In the genomic region with DNA sequence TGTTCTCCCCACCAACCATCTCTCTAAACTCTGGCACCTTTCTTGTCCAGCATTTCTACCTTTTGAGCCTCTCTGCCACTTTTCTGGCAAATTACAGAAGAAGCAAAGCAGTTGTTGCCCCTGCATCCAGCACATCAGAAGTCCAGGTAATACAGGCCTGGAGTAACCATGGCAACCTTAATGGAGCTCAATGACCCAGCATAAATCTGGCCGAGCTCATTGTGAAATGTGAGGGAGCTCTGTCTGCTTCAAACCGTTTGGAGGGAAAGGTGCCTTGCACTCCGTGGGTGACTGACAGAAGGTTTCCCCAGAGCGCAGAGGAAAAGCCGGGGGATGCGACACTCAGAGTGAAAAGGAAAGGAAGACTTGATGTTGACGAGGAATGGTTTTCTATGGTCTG, we compare ENCODE assay signal across 17 cellular contexts.
DNase-seq lines count a peak whose midpoint lies in the region; ATAC-seq, FAIRE-seq and TF ChIP-seq lines count a peak whose summit lies in the region.
"Had no signal": no experiment of that assay in that cellular context is flagged by ENCODE, and none has a peak within 500 bp of the region (broad histone marks: within the 10 kb centered on the region; RNA-seq: fewer than 3 reads in every experiment).

No MANE protein-coding gene starts in this region.

- H2AFZ ChIP-seq in HepG2 (ENCODE audit: low read length) = no peak overlapping the region
- no peak overlapping the region for H2AFZ ChIP-seq in K562 (ENCODE audit: low read depth, low read length)

- no peak overlapping the region for H3K23ac ChIP-seq in mesendoderm (ENCODE audit: low read length)

- H3K27ac ChIP-seq in HepG2 (ENCODE audit: extremely low read length, insufficient read depth, low read length) = no peak overlapping the region
- H3K27ac ChIP-seq in right lobe of liver = no peak overlapping the region
- no peak overlapping the region for H3K27ac ChIP-seq in K562 (ENCODE audit: extremely low read depth, low read depth, low read length)
- H3K27ac ChIP-seq in mesendoderm (ENCODE audit: low read depth, low read length) = no peak overlapping the region
- H3K27ac ChIP-seq in right cardiac atrium (ENCODE audit: low read length) = no peak overlapping the region
- H3K27ac ChIP-seq in breast epithelium = no peak overlapping the region
- H3K27ac ChIP-seq: KMS-11, SK-N-MC had no signal

- intact Hi-C loops in HepG2 (cut with micrococcal nuclease; ENCODE audit: unreplicated experiment) = no loop called here
- intact Hi-C loops in right lobe of liver (cut with DNase I) = no loop called here
- intact Hi-C loops in K562 (cut with micrococcal nuclease) = no loop called here
- intact Hi-C loops in right cardiac atrium (cut with DNase I) = no loop called here
- intact Hi-C loops in breast epithelium (cut with DNase I; ENCODE audit: low total_unique reads) = no loop called here

- H3K79me1 ChIP-seq in mesendoderm (ENCODE audit: low read length) = no peaks in the 10 kb centered on the region

- FAIRE-seq in HepG2 (lab: Jason Lieb, UNC) (no peak), K562 (lab: Jason Lieb, UNC) (no peak)

- H2BK120ac ChIP-seq in mesendoderm (ENCODE audit: low read depth, low read length) = no peak overlapping the region

- H3K18ac ChIP-seq in mesendoderm (ENCODE audit: low read length) = no peak overlapping the region

- H3K79me2 ChIP-seq in HepG2 (ENCODE audit: insufficient read depth, low read length) (no peaks in the 10 kb centered on the region), K562 (ENCODE audit: control insufficient read depth, insufficient read depth, low read length) (no peaks in the 10 kb centered on the region), mesendoderm (ENCODE audit: control insufficient read depth, insufficient read depth, low read length) (no peaks in the 10 kb centered on the region)

- no peak for ATAC-seq in HepG2
- ATAC-seq in right lobe of liver = no peak
- ATAC-seq in K562 = no peak
- ATAC-seq in right cardiac atrium = no peak

- H3K4me1 ChIP-seq in HepG2 (ENCODE audit: insufficient read depth, low read length) (no peaks in the 10 kb centered on the region), right lobe of liver (no peaks in the 10 kb centered on the region), K562 (replicated peaks in 1 of 2; ENCODE audit: control insufficient read depth in 2 of 2, insufficient read depth in 2 of 2, low read length in 2 of 2) (no peaks in the 10 kb centered on the region), mesendoderm (ENCODE audit: control insufficient read depth, low read depth, low read length) (no peaks in the 10 kb centered on the region), right cardiac atrium (ENCODE audit: control insufficient read depth, insufficient read depth, low read length) (no peaks in the 10 kb centered on the region), breast epithelium (no peaks in the 10 kb centered on the region)

- H3K9me1 ChIP-seq in K562 (ENCODE audit: control insufficient read depth, insufficient read depth, low read length) = no peaks in the 10 kb centered on the region

- in situ Hi-C loops in HepG2 (cut with HindIII; ENCODE audit: extremely low pct_ligation_motif_present, low pct_unique_long_range_greater_than_20kb) = no loop called here
- in situ Hi-C loops in K562 (cut with MboI) = no loop called here

- POLR2A ChIA-PET in HepG2 (lab: Yijun Ruan, JAX) = no interaction called here
- POLR2A ChIA-PET in K562 (lab: Yijun Ruan, JAX) = no interaction called here
- POLR2A ChIA-PET in HEK293T (lab: Yijun Ruan, JAX) = no interaction called here

- no peak overlapping the region for H2BK5ac ChIP-seq in mesendoderm (ENCODE audit: low read length)

- H2AK5ac ChIP-seq in mesendoderm (ENCODE audit: low read length) = no peak overlapping the region

- H3K4me3 ChIP-seq in HepG2 (replicated peaks in 1 of 3; ENCODE audit: insufficient read depth in 1 of 3, low read depth in 2 of 3, low read length in 3 of 3) (no peak overlapping the region), right lobe of liver (no peak overlapping the region), K562 (no peak overlapping the region), mesendoderm (ENCODE audit: low read length) (no peak overlapping the region), right cardiac atrium (ENCODE audit: low read length) (no peak overlapping the region), breast epithelium (no peak overlapping the region)
- H3K4me3 ChIP-seq: SK-N-MC had no signal

- H4K8ac ChIP-seq in mesendoderm (ENCODE audit: low read depth, low read length) = no peak overlapping the region

- TF ChIP-seq EP300 in HepG2 (IDR thresholded peaks at IDR 0.05; ENCODE audit: low read depth in 2 of 2, low read length in 2 of 2) (no peak), HepG2 (CRISPR knock-in tag; IDR thresholded peaks at IDR 0.05; ENCODE audit: borderline replicate concordance) (no peak), K562 (IDR thresholded peaks at IDR 0.05; ENCODE audit: low read length) (no peak)

- H2BK15ac ChIP-seq in mesendoderm (replicated peaks; ENCODE audit: low read depth) = no peak overlapping the region

- TF ChIP-seq CTCF in HepG2 (CRISPR knock-in tag; IDR thresholded peaks at IDR 0.05) = no peak
- TF ChIP-seq CTCF in right lobe of liver (IDR thresholded peaks at IDR 0.05) = no peak
- no peak for TF ChIP-seq CTCF in K562 (IDR thresholded peaks at IDR 0.05 in 2 of 3, conservative IDR thresholded peaks at IDR 0.05 in 1 of 3; ENCODE audit: insufficient read depth in 2 of 3, low read depth in 1 of 3, low read length in 3 of 3)
- TF ChIP-seq CTCF in breast epithelium (IDR thresholded peaks at IDR 0.05) = no peak

- H3K4me2 ChIP-seq in HepG2 (ENCODE audit: low read depth, low read length) (no peak overlapping the region), K562 (ENCODE audit: insufficient read depth, low read length) (no peak overlapping the region), mesendoderm (ENCODE audit: low read length) (no peak overlapping the region)
- H3K4me2 ChIP-seq: KMS-11 had no signal

- CTCF ChIA-PET in HepG2 (lab: Yijun Ruan, JAX; ENCODE audit: low intra/inter-chr PET ratio, low total read pairs) = no interaction called here
- CTCF ChIA-PET in K562 (lab: Yijun Ruan, JAX; ENCODE audit: low intra/inter-chr PET ratio) = no interaction called here
- CTCF ChIA-PET in HEK293T (lab: Yijun Ruan, JAX) = interaction anchor here (0.6 kb wide), 1 partner anchor 60 kb away, joined by 4 read pairs; no protein-coding TSS in a partner anchor

- no peak overlapping the region for H4K5ac ChIP-seq in mesendoderm (ENCODE audit: low read length)

- no peak overlapping the region for H3K56ac ChIP-seq in mesendoderm (ENCODE audit: low read length)

- TF ChIP-seq POLR2A in HepG2 (IDR thresholded peaks at IDR 0.05; ENCODE audit: insufficient read depth in 1 of 2, low read depth in 2 of 2, low read length in 2 of 2) (no peak), right lobe of liver (IDR thresholded peaks at IDR 0.05) (no peak), K562 (conservative IDR thresholded peaks at IDR 0.05) (no peak), breast epithelium (IDR thresholded peaks at IDR 0.05) (no peak)

- H3K4ac ChIP-seq in mesendoderm (ENCODE audit: low read depth, low read length) = no peak overlapping the region

- DNase-seq in HepG2 (ENCODE audit: low spot score) (no peak), right lobe of liver (no peak), K562 (ENCODE audit: extremely low read depth in 1 of 4, low spot score in 3 of 4) (no peak), mesendoderm (peak; percentile 41), right cardiac atrium (no peak), breast epithelium (ENCODE audit: low spot score in 2 of 2) (no peak), HEK293T (ENCODE audit: extremely low spot score) (no peak)
- DNase-seq: DMS 273 treated with DMSO at 0.1 percent for 48 hours, GF-D8, HCEC 1CT, NCI-H1694, NCI-H2107, NCI-H526 treated with DMSO at 0.1 percent for 48 hours, OCI-M1, Right ventricle myocardium superior had no signal

- H3K9me3 ChIP-seq in HepG2 (ENCODE audit: low read length) = no peaks in the 10 kb centered on the region
- no peaks in the 10 kb centered on the region for H3K9me3 ChIP-seq in right lobe of liver
- no peaks in the 10 kb centered on the region for H3K9me3 ChIP-seq in K562 (replicated peaks; ENCODE audit: control insufficient read depth, insufficient read depth, low read depth, low read length)
- H3K9me3 ChIP-seq in right cardiac atrium (ENCODE audit: control insufficient read depth, low read length) = no peaks in the 10 kb centered on the region
- H3K9me3 ChIP-seq in breast epithelium = no peaks in the 10 kb centered on the region

- H4K20me1 ChIP-seq in HepG2 (ENCODE audit: insufficient read depth, low read length) (no peaks in the 10 kb centered on the region), K562 (replicated peaks; ENCODE audit: control insufficient read depth, insufficient read depth, low read length) (no peaks in the 10 kb centered on the region)

- H3K27me3 ChIP-seq in HepG2 (ENCODE audit: control insufficient read depth in 1 of 2, insufficient read depth in 2 of 2, low read length in 2 of 2) (peaks cover 1 to 20% of the 10 kb centered on the region in 2 experiments; a peak in 2 of 5 replicates), right lobe of liver (no peaks in the 10 kb centered on the region), K562 (ENCODE audit: control insufficient read depth in 2 of 2, insufficient read depth in 2 of 2, low read length in 2 of 2) (no peaks in the 10 kb centered on the region), mesendoderm (ENCODE audit: insufficient read depth, low read length, poor library complexity) (no peaks in the 10 kb centered on the region), right cardiac atrium (ENCODE audit: control insufficient read depth, insufficient read depth) (no peaks in the 10 kb centered on the region), breast epithelium (no peaks in the 10 kb centered on the region)

- 23% methylated on average over 7 of the region's 7 CpGs for WGBS in HepG2 (ENCODE audit: low lambda C conversion rate)
- WGBS in right lobe of liver (ENCODE audit: insufficient coverage, low coverage, low lambda C conversion rate, missing lambda C conversion rate) = 100% methylated on average over 1 of the region's 7 CpGs
- WGBS in K562 (ENCODE audit: insufficient coverage, low coverage, missing lambda C conversion rate) = 0% methylated on average over 6 of the region's 7 CpGs
- WGBS in mesendoderm (ENCODE audit: extremely low coverage, insufficient coverage, low lambda C conversion rate) = no CpG with 5 or more reads among the region's 7 CpGs
- WGBS in right cardiac atrium = 69% methylated on average over 7 of the region's 7 CpGs

- H3K36me3 ChIP-seq in HepG2 (replicated peaks in 1 of 2; ENCODE audit: control insufficient read depth in 1 of 2, insufficient read depth in 2 of 2, low read length in 2 of 2) = no peaks in the 10 kb centered on the region
- H3K36me3 ChIP-seq in right lobe of liver = no peaks in the 10 kb centered on the region
- H3K36me3 ChIP-seq in K562 (ENCODE audit: control insufficient read depth, insufficient read depth, low read length) = no peaks in the 10 kb centered on the region
- H3K36me3 ChIP-seq in mesendoderm (ENCODE audit: control insufficient read depth, insufficient read depth, low read length) = no peaks in the 10 kb centered on the region
- H3K36me3 ChIP-seq in breast epithelium = no peaks in the 10 kb centered on the region

- BruUV-seq in HepG2 (replicated peaks; lab: Mats Ljungman, UMichigan) = no TSS peak
- no TSS peak for BruUV-seq in K562 (replicated peaks; lab: Mats Ljungman, UMichigan)

- TF ChIP-seq RAD21 in HepG2 (CRISPR knock-in tag; IDR thresholded peaks at IDR 0.05) = no peak
- TF ChIP-seq RAD21 in K562 (CRISPR knock-in tag; conservative IDR thresholded peaks at IDR 0.05 in 1 of 2, IDR thresholded peaks at IDR 0.05 in 1 of 2) = no peak

- H3K9ac ChIP-seq in HepG2 (ENCODE audit: insufficient read depth, low read depth, low read length) = no peak overlapping the region
- no peak overlapping the region for H3K9ac ChIP-seq in K562 (ENCODE audit: insufficient read depth in 1 of 2, low read depth in 2 of 2, low read length in 2 of 2)
- no peak overlapping the region for H3K9ac ChIP-seq in mesendoderm (ENCODE audit: low read length)
- H3K9ac ChIP-seq: KMS-11 had no signal
